ENCODE assay signal across 8 cellular contexts in genomic region chr4:172619218-172619617, GRCh38.
"Had no signal": no experiment of that assay in that cellular context is flagged by ENCODE, and none has a peak within 500 bp of the region (broad histone marks: within the 10 kb centered on the region; RNA-seq: fewer than 3 reads in every experiment).

No MANE protein-coding gene starts in this region.

- H3K27ac ChIP-seq: GM23248, KMS-11 had no signal

- H3K4me2 ChIP-seq: KMS-11 had no signal

- H3K36me3 ChIP-seq: HAP-1 had no signal

- H3K9ac ChIP-seq: GM23248, KMS-11 had no signal

- H3K9me3 ChIP-seq: HAP-1 had no signal

- H3K4me3 ChIP-seq: GM23248, HAP-1 had no signal

- ATAC-seq: HCT116 had no signal

- H2AFZ ChIP-seq: GM23248 had no signal

- DNase-seq: GM23248, GOT3, H7, HFFc6, KBM-7 had no signal
